Comparison of ENCODE assay signal across 10 cellular contexts in genomic region chr1:27098447-27099153, GRCh38. TPM values are rescaled to one million over a fixed set of nuclear protein-coding genes. Genes with fewer than 3 reads are reported as not detected.
DNase-seq lines count a peak whose midpoint lies in the region; ATAC-seq and TF ChIP-seq lines count a peak whose summit lies in the region.
"Had no signal": no experiment of that assay in that cellular context is flagged by ENCODE, and none has a peak within 500 bp of the region (broad histone marks: within the 10 kb centered on the region; RNA-seq: fewer than 3 reads in every experiment).

No MANE protein-coding gene starts in this region.

- DNase-seq in dorsolateral prefrontal cortex (no peak), myocyte (ENCODE audit: low read depth) (peak; percentile 85), posterior vena cava (ENCODE audit: low spot score) (no peak)
- DNase-seq in activated CD8-positive, alpha-beta memory T cell treated with anti-CD3 and anti-CD28 coated beads, Interleukin-2, amount 50 U/mL, for 48 hours: no peak
- DNase-seq: T-helper 9 cell had no signal

- TF ChIP-seq RAD21 in Ishikawa (IDR thresholded peaks at IDR 0.05; ENCODE audit: low read depth): no peak

- intact Hi-C loops in dorsolateral prefrontal cortex (cut with DNase I) (no loop called here), posterior vena cava (cut with DNase I) (loop anchor here (2.0 to 10.0 kb wide), 3 partner anchors 54 to 104 kb away; no protein-coding TSS in a partner anchor)

- TF ChIP-seq CTCF in 22Rv1 (IDR thresholded peaks at IDR 0.05) (no peak), dorsolateral prefrontal cortex (IDR thresholded peaks at IDR 0.05 in 54 of 56, conservative IDR thresholded peaks at IDR 0.05 in 2 of 56; ENCODE audit: low read depth in 1 of 56, partially characterized antibody in 56 of 56) (no peak)

- no peak for TF ChIP-seq EP300 in Ishikawa (IDR thresholded peaks at IDR 0.05; ENCODE audit: borderline replicate concordance)

- no peak overlapping the region for H3K4me3 ChIP-seq in dorsolateral prefrontal cortex
- H3K4me3 ChIP-seq: mucosa of descending colon had no signal

- H3K27ac ChIP-seq in 22Rv1: peak overlapping the region; percentile 37
- H3K27ac ChIP-seq in dorsolateral prefrontal cortex: peak overlapping the region in 48 of 59 donors; percentile 3 to 87 (median 66)

- no peak for ATAC-seq in GM19395 (IDR thresholded peaks at IDR 0.05; ENCODE audit: unreplicated experiment)
- no peak for ATAC-seq in HG03045 (IDR thresholded peaks at IDR 0.05; ENCODE audit: unreplicated experiment)

- H3K27me3 ChIP-seq in dorsolateral prefrontal cortex: no peaks in the 10 kb centered on the region

TF ChIP-seq in Ishikawa, 13 proteins besides CTCF, POLR2A, EP300 and RAD21:
- peak; percentile 47; the same call in 1 of the 2 replicates for TF ChIP-seq CEBPB (IDR thresholded peaks at IDR 0.05)
- TF ChIP-seq MAX (IDR thresholded peaks at IDR 0.05): no peak

RNA-seq across cellular contexts. Expression of gene SLC9A1, which starts 56.3 kb away (rescaled TPM):
- total RNA-seq in dorsolateral prefrontal cortex (10 to 100 TPM; 16.2 to 58.9 (median 38.4) TPM), myocyte (4.6 and 9.6 TPM in 2 replicates), posterior vena cava (10 to 100 TPM; 19.0 to 25.3 TPM)
- 43.6 TPM for polyA plus RNA-seq in myocyte (2012)

Comparison
In these comparisons a context has a peak if more than half of its experiments do, and no peak if none do; other contexts are left out.
1. intact Hi-C loops: an anchor here in posterior vena cava (2.0 to 10.0 kb wide); none called in dorsolateral prefrontal cortex.